38 cellular contexts compared by ENCODE assay signal in genomic region chr19:50963381-50963780, GRCh38. TPM values are rescaled to one million over a fixed set of nuclear protein-coding genes. Genes with fewer than 3 reads are reported as not detected.
"Had no signal": no experiment of that assay in that cellular context is flagged by ENCODE, and none has a peak within 500 bp of the region (broad histone marks: within the 10 kb centered on the region; RNA-seq: fewer than 3 reads in every experiment).

No MANE protein-coding gene starts in this region.

- H3K4me2 ChIP-seq: KMS-11 had no signal

- H3K36me3 ChIP-seq: MG63 had no signal

- H3K9ac ChIP-seq: KMS-11 had no signal

- H3K27ac ChIP-seq: KMS-11 had no signal

- H3K4me3 ChIP-seq: MG63 had no signal

- DNase-seq: Karpas-422, Kasumi-1, MG63, MM.1S, MV-4-11, NCI-H1048, NCI-H1092, NCI-H1092 treated with DMSO at 0.1 percent for 48 hours, NCI-H1105, NCI-H1105 treated with DMSO at 0.1 percent for 48 hours, NCI-H1417, NCI-H1417 treated with DMSO at 0.1 percent for 48 hours, NCI-H1436, NCI-H1436 treated with DMSO at 0.1 percent for 48 hours, NCI-H146, NCI-H1694, NCI-H1694 treated with DMSO at 0.1 percent for 48 hours, NCI-H187, NCI-H187 treated with DMSO at 0.1 percent for 48 hours, NCI-H1930, NCI-H2029, NCI-H2029 treated with DMSO at 0.1 percent for 48 hours, NCI-H2081, NCI-H2107, NCI-H2171, NCI-H2171 treated with DMSO at 0.1 percent for 48 hours, NCI-H2227 treated with DMSO at 0.1 percent for 48 hours, NCI-H226, NCI-H345, NCI-H446 treated with DMSO at 0.1 percent for 48 hours, NCI-H510A, NCI-H510A treated with DMSO at 0.1 percent for 48 hours, NCI-H524 had no signal

RNA-seq across cellular contexts. Expression of gene KLK6, which starts 6.0 kb away (rescaled TPM):
- total RNA-seq: LHCN-M2, MCF 10A, NCI-H460 had no signal

RNA-seq across cellular contexts. Expression of gene KLK5, which starts 10.5 kb away (rescaled TPM):
- total RNA-seq: LHCN-M2, M059J, NCI-H460 had no signal

RNA-seq across cellular contexts. Expression of gene KLK7, which starts 20.3 kb away (rescaled TPM):
- total RNA-seq: LHCN-M2, M059J, MCF 10A, NCI-H460 had no signal

RNA-seq across cellular contexts. Expression of gene KLK8, which starts 38.0 kb away (rescaled TPM):
- total RNA-seq: LHCN-M2, M059J, MCF 10A, NCI-H460 had no signal

RNA-seq across cellular contexts. Expression of gene KLK4, which starts 52.2 kb away (rescaled TPM):
- total RNA-seq: LHCN-M2, M059J, MCF 10A, NCI-H460 had no signal
